In genomic region chr20:41249781-41250281, GRCh38 we compare ENCODE assay signal across 7 cellular contexts.
DNase-seq lines count a peak whose midpoint lies in the region; ATAC-seq, FAIRE-seq and TF ChIP-seq lines count a peak whose summit lies in the region.

No MANE protein-coding gene starts in this region.

- no peak overlapping the region for H2BK120ac ChIP-seq in H9 (ENCODE audit: low read depth, low read length, poor library complexity, severe bottlenecking)

- no peaks in the 10 kb centered on the region for H3K36me3 ChIP-seq in pancreas

- no peaks in the 10 kb centered on the region for H3K9me3 ChIP-seq in H9 (ENCODE audit: control insufficient read depth, low read depth, low read length)
- H3K9me3 ChIP-seq in pancreas: no peaks in the 10 kb centered on the region

- no peak overlapping the region for H3K4me3 Mint-ChIP-seq in H9

- peaks cover 3% of the 10 kb centered on the region; the same call in 1 of the 2 replicates for H3K4me1 ChIP-seq in H9 (ENCODE audit: insufficient read depth, low read length)
- peaks cover 0 to 9% (median 9%) of the 10 kb centered on the region in 3 donors for H3K4me1 ChIP-seq in pancreas

- no peak overlapping the region for H4K5ac ChIP-seq in H9 (ENCODE audit: insufficient read length, low read depth, low read length)

- CTCF ChIA-PET in RWPE1 (lab: Yijun Ruan, JAX): interaction anchor here (0.6 to 1.3 kb wide), 7 partner anchors 8 to 652 kb away, joined by 3 to 6 read pairs (median 3); no protein-coding TSS in a partner anchor

- intact Hi-C loops in pancreas (cut with DNase I): no loop called here

- peak overlapping the region; percentile 66 for H2AFZ ChIP-seq in H9 (ENCODE audit: low read length)

- no peaks in the 10 kb centered on the region for H3K23me2 ChIP-seq in H9 (ENCODE audit: insufficient read length, low read depth, low read length, poor library complexity, severe bottlenecking)

- no peaks in the 10 kb centered on the region for H3K79me2 ChIP-seq in H9 (ENCODE audit: insufficient read depth, low read length)

- no peak overlapping the region for H3K4ac ChIP-seq in H9 (ENCODE audit: low read depth, low read length)

- no peaks in the 10 kb centered on the region for H3K36me3 Mint-ChIP-seq in H9 (ENCODE audit: insufficient read depth in 1 of 3, low read depth in 3 of 3)

- no peak overlapping the region for H2BK12ac ChIP-seq in H9 (ENCODE audit: insufficient read length, low read depth, low read length)

- peak in 3 of 4 donors; percentile 27 to 48 (median 34) for ATAC-seq in pancreas

- peak; percentile 75 for TF ChIP-seq CTCF in H9 (conservative IDR thresholded peaks at IDR 0.05)
- no peak; the same call in 1 of the 2 replicates for TF ChIP-seq CTCF in RWPE1 (conservative IDR thresholded peaks at IDR 0.05; ENCODE audit: low read depth)
- peak; percentile 33 for TF ChIP-seq CTCF in fibroblast of villous mesenchyme (IDR thresholded peaks at IDR 0.05; ENCODE audit: insufficient read depth, low read depth, low read length)
- TF ChIP-seq CTCF in pancreas (IDR thresholded peaks at IDR 0.05): no peak

- no peak overlapping the region; a peak in 1 of 7 replicates for H3K27ac Mint-ChIP-seq in H9

- H3K27me3 ChIP-seq in H9 (ENCODE audit: insufficient read depth, low read length) (no peaks in the 10 kb centered on the region), pancreas (no peaks in the 10 kb centered on the region)

- H3K27ac ChIP-seq in H9 (ENCODE audit: insufficient read length, low read depth, low read length) (no peak overlapping the region), RWPE1 (peak overlapping the region; percentile 98), pancreas (peak overlapping the region in 2 of 4 donors; percentile 2 to 38)

- H3K18ac ChIP-seq in H9 (ENCODE audit: insufficient read length, low read depth, low read length): no peak overlapping the region

- no peaks in the 10 kb centered on the region for H4K20me1 ChIP-seq in H9 (ENCODE audit: control insufficient read depth, insufficient read depth, insufficient read length)

- H3K27me3 Mint-ChIP-seq in H9 (ENCODE audit: low read depth): peaks cover 36% of the 10 kb centered on the region

- no peak overlapping the region for H2BK20ac ChIP-seq in H9 (ENCODE audit: low read depth, low read length, poor library complexity, severe bottlenecking)

- H3K23ac ChIP-seq in H9 (ENCODE audit: insufficient read length, low read depth, low read length): no peak overlapping the region

- no peak for FAIRE-seq in pancreas (lab: Jason Lieb, UNC)

- H4K91ac ChIP-seq in H9 (ENCODE audit: insufficient read length, low read depth, low read length): no peak overlapping the region

- H2AK5ac ChIP-seq in H9 (ENCODE audit: insufficient read length, low read length): no peak overlapping the region

- POLR2A ChIA-PET in RWPE1 (lab: Yijun Ruan, JAX; ENCODE audit: low non-redundant PET): no interaction called here

- no peak overlapping the region for H4K8ac ChIP-seq in H9 (replicated peaks; ENCODE audit: insufficient read length, low read depth, low read length)

- H3K9me3 Mint-ChIP-seq in H9: no peaks in the 10 kb centered on the region

- H3K4me2 ChIP-seq in H9 (ENCODE audit: insufficient read depth, insufficient read length, low read length): peak overlapping the region; percentile 26

- no peak overlapping the region for H3K14ac ChIP-seq in H9 (ENCODE audit: insufficient read depth, low read length)

- H2BK5ac ChIP-seq in H9 (ENCODE audit: insufficient read length, low read length): no peak overlapping the region

- no peak overlapping the region for H2BK15ac ChIP-seq in H9 (ENCODE audit: low read depth, low read length)

- H3K9ac ChIP-seq in H9 (ENCODE audit: extremely low read depth, insufficient read length, low read length): no peak overlapping the region

- H3K4me1 Mint-ChIP-seq in H9: peaks cover 16 to 19% of the 10 kb centered on the region in 2 experiments

- no peak overlapping the region for H3K4me3 ChIP-seq in fibroblast of villous mesenchyme (ENCODE audit: low read depth, low read length)
- no peak overlapping the region for H3K4me3 ChIP-seq in pancreas

- peak; percentile 86 for DNase-seq in H9
- peak; percentile 71 for DNase-seq in RWPE1 (ENCODE audit: low spot score)
- peak; percentile 59 for DNase-seq in fibroblast of villous mesenchyme (ENCODE audit: low read depth)
- DNase-seq in pancreas: no peak
- DNase-seq in activated T-cell treated with anti-CD3 and anti-CD28 coated beads for 4 hours: no peak
- no peak for DNase-seq in LoVo (ENCODE audit: low spot score)
- DNase-seq in GOT3 (lab: John Stamatoyannopoulos, UW): no peak

- no peaks in the 10 kb centered on the region for H3K79me1 ChIP-seq in H9 (ENCODE audit: insufficient read depth, low read depth, low read length, poor library complexity, severe bottlenecking)

- no peak overlapping the region for H3K56ac ChIP-seq in H9 (ENCODE audit: insufficient read length, low read depth, low read length)

- no peak overlapping the region for H3T11ph ChIP-seq in H9 (ENCODE audit: low read length)

- WGBS in H9 (ENCODE audit: extremely low coverage, insufficient read length, low lambda C conversion rate): no CpG with 5 or more reads among the region's 4 CpGs
- 71 to 73% methylated on average over 4 of the region's 4 CpGs for WGBS in pancreas, 2 donors

Comparison
In these comparisons a context has a peak if more than half of its experiments do, and no peak if none do; other contexts are left out.
1. DNase-seq: peak in H9 (single experiment), RWPE1 (single experiment) and fibroblast of villous mesenchyme (single experiment); none in pancreas (0 of 6), activated T-cell treated with anti-CD3 and anti-CD28 coated beads for 4 hours (single experiment), LoVo (single experiment) and GOT3 (single experiment).
2. CTCF ChIP-seq: peak in H9 (single experiment) and fibroblast of villous mesenchyme (single experiment); none in RWPE1 (single experiment) and pancreas (0 of 4).